ENCODE assay signal across 10 cellular contexts in the genomic region with DNA sequence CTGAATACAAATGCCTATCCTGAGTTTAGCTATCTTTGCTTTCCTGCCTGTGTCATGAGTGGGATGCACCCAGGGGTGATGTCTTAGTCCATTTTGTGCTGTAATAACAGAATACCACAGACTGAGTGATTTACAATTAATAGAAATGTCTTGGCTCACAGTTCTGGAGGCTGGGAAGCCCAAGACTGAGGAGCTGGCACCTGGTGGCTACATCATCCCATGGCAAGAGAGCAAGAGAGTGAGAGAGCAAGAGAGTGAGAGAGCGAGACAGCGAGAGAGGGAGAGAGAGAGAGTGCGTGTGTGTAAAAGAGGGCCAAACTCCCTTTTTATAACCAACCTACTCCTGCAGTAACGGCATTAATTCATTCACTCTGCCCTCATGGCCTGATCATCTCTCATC.
DNase-seq lines count a peak whose midpoint lies in the region; ATAC-seq and TF ChIP-seq lines count a peak whose summit lies in the region.
"Had no signal": no experiment of that assay in that cellular context is flagged by ENCODE, and none has a peak within 500 bp of the region (broad histone marks: within the 10 kb centered on the region; RNA-seq: fewer than 3 reads in every experiment).

No MANE protein-coding gene starts in this region.

- H2BK15ac ChIP-seq in mesenchymal stem cell (ENCODE audit: low read depth, poor library complexity, severe bottlenecking), result no peak overlapping the region

- no peak overlapping the region for H4K8ac ChIP-seq in mesenchymal stem cell (ENCODE audit: low read length)

- H4K91ac ChIP-seq in mesenchymal stem cell (ENCODE audit: low read length), result no peak overlapping the region

- no peak overlapping the region for H2AK5ac ChIP-seq in mesenchymal stem cell (ENCODE audit: low read length, severe bottlenecking)

- TF ChIP-seq CTCF in AG10803 (conservative IDR thresholded peaks at IDR 0.05; ENCODE audit: low read length) (no peak), GM12865 (IDR thresholded peaks at IDR 0.05; ENCODE audit: insufficient read depth, low read depth, low read length, missing control alignments) (no peak)

- H3K36me3 Mint-ChIP-seq in activated CD8-positive, alpha-beta T cell treated with anti-CD3 and anti-CD28 coated beads, Interleukin-2, amount 10 ng/mL, durations not matched to agents 7 days and 5 days (ENCODE audit: low read depth), result peaks cover 8% of the 10 kb centered on the region
- peaks cover 0 to 2% (median 0%) of the 10 kb centered on the region in 3 donors for H3K36me3 Mint-ChIP-seq in naive thymus-derived CD8-positive, alpha-beta T cell

- no peak overlapping the region for H2BK12ac ChIP-seq in mesenchymal stem cell (ENCODE audit: low read length in 2 of 2)

- H3K4me1 ChIP-seq in mesenchymal stem cell (ENCODE audit: control insufficient read depth, insufficient read depth, low read depth, low read length), result peaks cover 26% of the 10 kb centered on the region

- H2BK120ac ChIP-seq in mesenchymal stem cell (ENCODE audit: low read depth, low read length), result no peak overlapping the region

- ATAC-seq in activated CD8-positive, alpha-beta T cell treated with anti-CD3 and anti-CD28 coated beads, Interleukin-2, amount 10 ng/mL, durations not matched to agents 7 days and 5 days, result no peak
- ATAC-seq in GM19463 (IDR thresholded peaks at IDR 0.05; ENCODE audit: unreplicated experiment) (no peak), HG03039 (IDR thresholded peaks at IDR 0.05; ENCODE audit: unreplicated experiment) (no peak)
- ATAC-seq in naive thymus-derived CD8-positive, alpha-beta T cell, result no peak

- H3K4me3 Mint-ChIP-seq in activated CD8-positive, alpha-beta T cell treated with anti-CD3 and anti-CD28 coated beads, Interleukin-2, amount 10 ng/mL, durations not matched to agents 7 days and 5 days, result peak overlapping the region; percentile 16
- H3K4me3 Mint-ChIP-seq in naive thymus-derived CD8-positive, alpha-beta T cell, result peak overlapping the region in 2 of 10 donors; percentile 72 to 73

- H3K27ac ChIP-seq in mesenchymal stem cell (ENCODE audit: low read length, poor library complexity, severe bottlenecking), result peak overlapping the region; percentile 88

- peak overlapping the region; percentile 14 for H2BK5ac ChIP-seq in mesenchymal stem cell (ENCODE audit: low read depth, low read length, poor library complexity, severe bottlenecking)

- no peak overlapping the region for H3K23ac ChIP-seq in mesenchymal stem cell (ENCODE audit: low read length in 2 of 2)

- no peak overlapping the region for H2AFZ ChIP-seq in mesenchymal stem cell (ENCODE audit: low read depth, low read length)

- peak overlapping the region; percentile 80 for H3K9ac ChIP-seq in mesenchymal stem cell (ENCODE audit: low read length)

- H3K14ac ChIP-seq in mesenchymal stem cell (ENCODE audit: low read length in 2 of 2), result no peak overlapping the region

- no peaks in the 10 kb centered on the region for H3K9me3 ChIP-seq in mesenchymal stem cell (ENCODE audit: control insufficient read depth, low read length)

- H3K36me3 ChIP-seq in mesenchymal stem cell (ENCODE audit: control insufficient read depth in 1 of 2, insufficient read depth in 2 of 2, low read depth in 1 of 2, low read length in 2 of 2), result no peaks in the 10 kb centered on the region

- no peak overlapping the region for H3K4ac ChIP-seq in mesenchymal stem cell (ENCODE audit: low read depth in 1 of 2, low read length in 2 of 2)

- DNase-seq in AG10803 (ENCODE audit: low read depth), result peak; percentile 72
- DNase-seq in GM12865 (ENCODE audit: low read depth), result no peak
- no peak for DNase-seq in activated CD8-positive, alpha-beta T cell treated with anti-CD3 and anti-CD28 coated beads, Interleukin-2, amount 10 ng/mL, durations not matched to agents 7 days and 5 days
- no peak for DNase-seq in mesenchymal stem cell
- no peak for DNase-seq in NCI-H2107 treated with DMSO at 0.1 percent for 48 hours (lab: John Stamatoyannopoulos, UW; ENCODE audit: unreplicated experiment)
- no peak for DNase-seq in naive thymus-derived CD8-positive, alpha-beta T cell
- DNase-seq: effector CD4-positive, alpha-beta T cell; T1000 had no signal

- no peaks in the 10 kb centered on the region for H3K9me3 Mint-ChIP-seq in activated CD8-positive, alpha-beta T cell treated with anti-CD3 and anti-CD28 coated beads, Interleukin-2, amount 10 ng/mL, durations not matched to agents 7 days and 5 days (ENCODE audit: insufficient read depth)
- peaks cover 0 to 3% (median 0%) of the 10 kb centered on the region in 9 donors for H3K9me3 Mint-ChIP-seq in naive thymus-derived CD8-positive, alpha-beta T cell

- POLR2A ChIA-PET in activated CD8-positive, alpha-beta T cell treated with anti-CD3 and anti-CD28 coated beads, Interleukin-2, amount 10 ng/mL, durations not matched to agents 7 days and 5 days (lab: Charles Lee), result interaction anchor here (0.7 to 2.7 kb wide), 15 partner anchors 8 to 83 kb away, joined by 3 to 37 read pairs (median 6); no protein-coding TSS in a partner anchor
- POLR2A ChIA-PET in naive thymus-derived CD8-positive, alpha-beta T cell (lab: Charles Lee), result no interaction called here

- peaks cover 65% of the 10 kb centered on the region for H3K4me1 Mint-ChIP-seq in activated CD8-positive, alpha-beta T cell treated with anti-CD3 and anti-CD28 coated beads, Interleukin-2, amount 10 ng/mL, durations not matched to agents 7 days and 5 days (ENCODE audit: low read depth)
- H3K4me1 Mint-ChIP-seq in naive thymus-derived CD8-positive, alpha-beta T cell, result peaks cover 8 to 28% (median 18%) of the 10 kb centered on the region in 4 donors

- H3K79me1 ChIP-seq in mesenchymal stem cell (replicated peaks; ENCODE audit: low read length, poor library complexity, severe bottlenecking), result no peaks in the 10 kb centered on the region

- CTCF ChIA-PET in activated CD8-positive, alpha-beta T cell treated with anti-CD3 and anti-CD28 coated beads, Interleukin-2, amount 10 ng/mL, durations not matched to agents 7 days and 5 days (lab: Charles Lee), result interaction anchor here (1.0 to 4.8 kb wide), 21 partner anchors 8 to 733 kb away, joined by 3 to 37 read pairs (median 5); no protein-coding TSS in a partner anchor

- H3K4me2 ChIP-seq in mesenchymal stem cell (ENCODE audit: low read length, poor library complexity, severe bottlenecking), result no peak overlapping the region

- peak overlapping the region; percentile 93 for H3K27ac Mint-ChIP-seq in activated CD8-positive, alpha-beta T cell treated with anti-CD3 and anti-CD28 coated beads, Interleukin-2, amount 10 ng/mL, durations not matched to agents 7 days and 5 days
- peak overlapping the region in 5 of 10 donors; percentile 28 to 95 (median 91) for H3K27ac Mint-ChIP-seq in naive thymus-derived CD8-positive, alpha-beta T cell

- no peaks in the 10 kb centered on the region for H3K27me3 Mint-ChIP-seq in activated CD8-positive, alpha-beta T cell treated with anti-CD3 and anti-CD28 coated beads, Interleukin-2, amount 10 ng/mL, durations not matched to agents 7 days and 5 days (ENCODE audit: low read depth)
- peaks cover 2 to 14% (median 7%) of the 10 kb centered on the region in 5 donors for H3K27me3 Mint-ChIP-seq in naive thymus-derived CD8-positive, alpha-beta T cell

- H3K4me3 ChIP-seq in AG10803 (ENCODE audit: low read length), result no peak overlapping the region; the same call in 1 of the 2 replicates
- H3K4me3 ChIP-seq in GM12865 (ENCODE audit: low read depth, low read length), result peak overlapping the region; percentile 41
- peak overlapping the region in 1 of 2 experiments; percentile 62 for H3K4me3 ChIP-seq in mesenchymal stem cell (ENCODE audit: insufficient read depth in 1 of 2, low read depth in 1 of 2, low read length in 2 of 2)

- WGBS in mesenchymal stem cell, result no CpG with 5 or more reads among the region's 4 CpGs

- no peak overlapping the region for H3K18ac ChIP-seq in mesenchymal stem cell (ENCODE audit: low read depth in 1 of 2, low read length in 2 of 2)

- H3K27me3 ChIP-seq in mesenchymal stem cell (ENCODE audit: control insufficient read depth in 1 of 2, insufficient read depth in 1 of 2, low read length in 2 of 2), result no peaks in the 10 kb centered on the region
